Comparison of ENCODE assay signal across 1 cellular context in the genomic region with DNA sequence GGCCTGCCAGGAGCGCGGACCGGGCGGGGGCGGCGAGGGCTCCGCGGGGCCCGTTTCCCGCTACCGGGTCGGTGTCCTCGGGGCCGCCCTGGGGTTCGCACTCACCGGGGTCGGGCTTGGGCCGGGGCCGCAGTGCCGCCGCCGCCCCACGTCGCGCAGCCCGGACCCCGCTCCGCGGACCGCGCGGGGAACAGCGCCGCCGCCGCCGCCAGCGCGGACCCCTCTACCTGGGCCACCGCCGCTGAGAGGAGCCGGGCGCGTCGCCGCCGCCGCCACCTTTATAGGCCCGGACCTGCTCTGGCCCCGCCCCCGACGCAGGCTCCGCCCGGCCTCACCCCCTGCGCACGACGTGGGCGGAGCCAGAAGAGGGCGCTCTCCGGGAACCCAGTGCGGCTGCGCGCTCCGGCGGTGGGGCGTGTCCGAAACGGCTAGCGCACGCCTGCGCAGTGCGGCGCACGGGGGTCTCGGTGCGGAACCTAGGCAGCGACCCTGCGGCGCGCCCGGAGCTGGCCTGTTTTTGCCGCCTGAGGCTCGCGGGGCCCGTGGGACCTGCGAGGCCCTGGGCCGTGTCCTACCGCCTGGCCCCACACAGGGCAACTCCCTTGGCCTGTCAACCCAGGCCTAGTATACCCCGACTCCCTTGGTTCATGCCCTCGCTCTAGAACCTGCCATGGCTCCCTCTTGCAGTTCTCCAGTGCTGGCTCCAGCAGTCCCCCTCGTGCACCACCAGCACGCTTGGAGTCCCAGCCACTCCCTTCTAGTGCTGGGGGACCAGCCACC.
A peak's percentile ranks its signal among the peaks of the same experiment; 100 is the strongest.
TF ChIP-seq lines count a peak whose summit lies in the region.

Gene MKNK2 (minus strand): TSS at position 254 of the 780 bp plus-strand sequence. CDS start 393 bp downstream, outside the sequence.

TF ChIP-seq in HEK293, 187 proteins besides CTCF, POLR2A, EP300 and RAD21 (continued from another document and continues in another):
- TF ChIP-seq ZNF239 (tag by site-specific recombination; IDR thresholded peaks at IDR 0.05) (0 out of 2 replicates have a peak, but pooled peaks have one; percentile 37), ZNF555 (tag by site-specific recombination; conservative IDR thresholded peaks at IDR 0.05) (no peak), ZNF76 (tag by site-specific recombination; IDR thresholded peaks at IDR 0.05; ENCODE audit: borderline replicate concordance, low read depth) (no peak; the same call in 1 of the 2 replicates), KLF7 (tag by site-specific recombination; IDR thresholded peaks at IDR 0.05; ENCODE audit: borderline replicate concordance) (no peak), ZBTB48 (tag by site-specific recombination; IDR thresholded peaks at IDR 0.05) (peak; percentile 44), ZNF324 (tag by site-specific recombination; IDR thresholded peaks at IDR 0.05) (0 out of 2 replicates have a peak, but pooled peaks have one; percentile 68), ZNF266 (tag by site-specific recombination; IDR thresholded peaks at IDR 0.05; ENCODE audit: low read depth) (no peak), ZNF629 (tag by site-specific recombination; IDR thresholded peaks at IDR 0.05) (0 out of 2 replicates have a peak, but pooled peaks have one; percentile 12), BCL11A (tag by site-specific recombination; IDR thresholded peaks at IDR 0.05; ENCODE audit: low read depth) (no peak), ZNF639 (tag by site-specific recombination; IDR thresholded peaks at IDR 0.05) (peak; percentile 66), ZNF677 (tag by site-specific recombination; IDR thresholded peaks at IDR 0.05) (peak; percentile 71), ZNF10 (tag by site-specific recombination; IDR thresholded peaks at IDR 0.05) (no peak), ZNF580 (tag by site-specific recombination; IDR thresholded peaks at IDR 0.05) (peak; percentile 97), ZSCAN18 (tag by site-specific recombination; IDR thresholded peaks at IDR 0.05) (no peak), ZNF621 (tag by site-specific recombination; IDR thresholded peaks at IDR 0.05) (no peak), ZNF707 (tag by site-specific recombination; IDR thresholded peaks at IDR 0.05) (no peak), ZNF366 (tag by site-specific recombination; conservative IDR thresholded peaks at IDR 0.05) (no peak), ZNF623 (tag by site-specific recombination; IDR thresholded peaks at IDR 0.05) (no peak), GLIS1 (tag by site-specific recombination; IDR thresholded peaks at IDR 0.05) (peak; percentile 46; the same call in 1 of the 2 replicates), GFI1B (tag by site-specific recombination; IDR thresholded peaks at IDR 0.05) (no peak), ZNF596 (tag by site-specific recombination; IDR thresholded peaks at IDR 0.05) (peak; percentile 47; the same call in 1 of the 2 replicates), KLF1 (tag by site-specific recombination; IDR thresholded peaks at IDR 0.05) (peak; percentile 29), PRDM1 (tag by site-specific recombination; IDR thresholded peaks at IDR 0.05) (no peak), ZSCAN16 (tag by site-specific recombination; IDR thresholded peaks at IDR 0.05) (no peak), ZNF626 (tag by site-specific recombination; IDR thresholded peaks at IDR 0.05) (no peak), SALL2 (tag by site-specific recombination; IDR thresholded peaks at IDR 0.05; ENCODE audit: borderline replicate concordance) (no peak), KLF9 (tag by site-specific recombination; IDR thresholded peaks at IDR 0.05; ENCODE audit: low read depth) (peak; percentile 84; the same call in 1 of the 2 replicates), ZNF37A (tag by site-specific recombination; IDR thresholded peaks at IDR 0.05) (no peak), MEIS1 (CRISPR knock-in tag; IDR thresholded peaks at IDR 0.05; ENCODE audit: borderline replicate concordance) (no peak), ZNF335 (tag by site-specific recombination; conservative IDR thresholded peaks at IDR 0.05) (peak; percentile 87), SP3 (tag by site-specific recombination; IDR thresholded peaks at IDR 0.05) (peak; percentile 90), HIC1 (tag by site-specific recombination; IDR thresholded peaks at IDR 0.05) (no peak), ZNF48 (tag by site-specific recombination; IDR thresholded peaks at IDR 0.05) (no peak), SCRT1 (tag by site-specific recombination; IDR thresholded peaks at IDR 0.05; ENCODE audit: borderline replicate concordance) (no peak), ZNF785 (tag by site-specific recombination; IDR thresholded peaks at IDR 0.05) (no peak), ZNF138 (tag by site-specific recombination; IDR thresholded peaks at IDR 0.05; ENCODE audit: borderline replicate concordance) (no peak), ZNF132 (tag by site-specific recombination; IDR thresholded peaks at IDR 0.05; ENCODE audit: borderline replicate concordance) (no peak), ZNF423 (tag by site-specific recombination; IDR thresholded peaks at IDR 0.05) (no peak), ZNF140 (tag by site-specific recombination; IDR thresholded peaks at IDR 0.05) (no peak), ZNF843 (tag by site-specific recombination; IDR thresholded peaks at IDR 0.05) (peak; percentile 70; the same call in 1 of the 2 replicates), ZNF654 (tag by site-specific recombination; IDR thresholded peaks at IDR 0.05; ENCODE audit: low read depth) (no peak), WT1 (tag by site-specific recombination; IDR thresholded peaks at IDR 0.05) (no peak), ZNF501 (tag by site-specific recombination; IDR thresholded peaks at IDR 0.05) (peak; percentile 34; the same call in 1 of the 2 replicates)
- TF ChIP-seq, protein P1, sequence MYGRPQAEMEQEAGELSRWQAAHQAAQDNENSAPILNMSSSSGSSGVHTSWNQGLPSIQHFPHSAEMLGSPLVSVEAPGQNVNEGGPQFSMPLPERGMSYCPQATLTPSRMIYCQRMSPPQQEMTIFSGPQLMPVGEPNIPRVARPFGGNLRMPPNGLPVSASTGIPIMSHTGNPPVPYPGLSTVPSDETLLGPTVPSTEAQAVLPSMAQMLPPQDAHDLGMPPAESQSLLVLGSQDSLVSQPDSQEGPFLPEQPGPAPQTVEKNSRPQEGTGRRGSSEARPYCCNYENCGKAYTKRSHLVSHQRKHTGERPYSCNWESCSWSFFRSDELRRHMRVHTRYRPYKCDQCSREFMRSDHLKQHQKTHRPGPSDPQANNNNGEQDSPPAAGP (tag by site-specific recombination; IDR thresholded peaks at IDR 0.05) = no peak; the same call in 1 of the 2 replicates
- TF ChIP-seq, protein P2, sequence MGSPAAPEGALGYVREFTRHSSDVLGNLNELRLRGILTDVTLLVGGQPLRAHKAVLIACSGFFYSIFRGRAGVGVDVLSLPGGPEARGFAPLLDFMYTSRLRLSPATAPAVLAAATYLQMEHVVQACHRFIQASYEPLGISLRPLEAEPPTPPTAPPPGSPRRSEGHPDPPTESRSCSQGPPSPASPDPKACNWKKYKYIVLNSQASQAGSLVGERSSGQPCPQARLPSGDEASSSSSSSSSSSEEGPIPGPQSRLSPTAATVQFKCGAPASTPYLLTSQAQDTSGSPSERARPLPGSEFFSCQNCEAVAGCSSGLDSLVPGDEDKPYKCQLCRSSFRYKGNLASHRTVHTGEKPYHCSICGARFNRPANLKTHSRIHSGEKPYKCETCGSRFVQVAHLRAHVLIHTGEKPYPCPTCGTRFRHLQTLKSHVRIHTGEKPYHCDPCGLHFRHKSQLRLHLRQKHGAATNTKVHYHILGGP (tag by site-specific recombination; IDR thresholded peaks at IDR 0.05) = no peak
- TF ChIP-seq, protein P3, sequence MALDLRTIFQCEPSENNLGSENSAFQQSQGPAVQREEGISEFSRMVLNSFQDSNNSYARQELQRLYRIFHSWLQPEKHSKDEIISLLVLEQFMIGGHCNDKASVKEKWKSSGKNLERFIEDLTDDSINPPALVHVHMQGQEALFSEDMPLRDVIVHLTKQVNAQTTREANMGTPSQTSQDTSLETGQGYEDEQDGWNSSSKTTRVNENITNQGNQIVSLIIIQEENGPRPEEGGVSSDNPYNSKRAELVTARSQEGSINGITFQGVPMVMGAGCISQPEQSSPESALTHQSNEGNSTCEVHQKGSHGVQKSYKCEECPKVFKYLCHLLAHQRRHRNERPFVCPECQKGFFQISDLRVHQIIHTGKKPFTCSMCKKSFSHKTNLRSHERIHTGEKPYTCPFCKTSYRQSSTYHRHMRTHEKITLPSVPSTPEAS (tag by site-specific recombination; IDR thresholded peaks at IDR 0.05) = 0 out of 2 replicates have a peak, but pooled peaks have one; percentile 23
- TF ChIP-seq, protein P4, sequence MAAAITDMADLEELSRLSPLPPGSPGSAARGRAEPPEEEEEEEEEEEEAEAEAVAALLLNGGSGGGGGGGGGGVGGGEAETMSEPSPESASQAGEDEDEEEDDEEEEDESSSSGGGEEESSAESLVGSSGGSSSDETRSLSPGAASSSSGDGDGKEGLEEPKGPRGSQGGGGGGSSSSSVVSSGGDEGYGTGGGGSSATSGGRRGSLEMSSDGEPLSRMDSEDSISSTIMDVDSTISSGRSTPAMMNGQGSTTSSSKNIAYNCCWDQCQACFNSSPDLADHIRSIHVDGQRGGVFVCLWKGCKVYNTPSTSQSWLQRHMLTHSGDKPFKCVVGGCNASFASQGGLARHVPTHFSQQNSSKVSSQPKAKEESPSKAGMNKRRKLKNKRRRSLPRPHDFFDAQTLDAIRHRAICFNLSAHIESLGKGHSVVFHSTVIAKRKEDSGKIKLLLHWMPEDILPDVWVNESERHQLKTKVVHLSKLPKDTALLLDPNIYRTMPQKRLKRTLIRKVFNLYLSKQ (tag by site-specific recombination; IDR thresholded peaks at IDR 0.05; ENCODE audit: borderline replicate concordance) = no peak
- TF ChIP-seq, protein P5, sequence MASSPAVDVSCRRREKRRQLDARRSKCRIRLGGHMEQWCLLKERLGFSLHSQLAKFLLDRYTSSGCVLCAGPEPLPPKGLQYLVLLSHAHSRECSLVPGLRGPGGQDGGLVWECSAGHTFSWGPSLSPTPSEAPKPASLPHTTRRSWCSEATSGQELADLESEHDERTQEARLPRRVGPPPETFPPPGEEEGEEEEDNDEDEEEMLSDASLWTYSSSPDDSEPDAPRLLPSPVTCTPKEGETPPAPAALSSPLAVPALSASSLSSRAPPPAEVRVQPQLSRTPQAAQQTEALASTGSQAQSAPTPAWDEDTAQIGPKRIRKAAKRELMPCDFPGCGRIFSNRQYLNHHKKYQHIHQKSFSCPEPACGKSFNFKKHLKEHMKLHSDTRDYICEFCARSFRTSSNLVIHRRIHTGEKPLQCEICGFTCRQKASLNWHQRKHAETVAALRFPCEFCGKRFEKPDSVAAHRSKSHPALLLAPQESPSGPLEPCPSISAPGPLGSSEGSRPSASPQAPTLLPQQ (tag by site-specific recombination; IDR thresholded peaks at IDR 0.05) = peak; percentile 71; the same call in 1 of the 2 replicates
- TF ChIP-seq, protein P6, sequence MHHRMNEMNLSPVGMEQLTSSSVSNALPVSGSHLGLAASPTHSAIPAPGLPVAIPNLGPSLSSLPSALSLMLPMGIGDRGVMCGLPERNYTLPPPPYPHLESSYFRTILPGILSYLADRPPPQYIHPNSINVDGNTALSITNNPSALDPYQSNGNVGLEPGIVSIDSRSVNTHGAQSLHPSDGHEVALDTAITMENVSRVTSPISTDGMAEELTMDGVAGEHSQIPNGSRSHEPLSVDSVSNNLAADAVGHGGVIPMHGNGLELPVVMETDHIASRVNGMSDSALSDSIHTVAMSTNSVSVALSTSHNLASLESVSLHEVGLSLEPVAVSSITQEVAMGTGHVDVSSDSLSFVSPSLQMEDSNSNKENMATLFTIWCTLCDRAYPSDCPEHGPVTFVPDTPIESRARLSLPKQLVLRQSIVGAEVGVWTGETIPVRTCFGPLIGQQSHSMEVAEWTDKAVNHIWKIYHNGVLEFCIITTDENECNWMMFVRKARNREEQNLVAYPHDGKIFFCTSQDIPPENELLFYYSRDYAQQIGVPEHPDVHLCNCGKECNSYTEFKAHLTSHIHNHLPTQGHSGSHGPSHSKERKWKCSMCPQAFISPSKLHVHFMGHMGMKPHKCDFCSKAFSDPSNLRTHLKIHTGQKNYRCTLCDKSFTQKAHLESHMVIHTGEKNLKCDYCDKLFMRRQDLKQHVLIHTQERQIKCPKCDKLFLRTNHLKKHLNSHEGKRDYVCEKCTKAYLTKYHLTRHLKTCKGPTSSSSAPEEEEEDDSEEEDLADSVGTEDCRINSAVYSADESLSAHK (tag by site-specific recombination; IDR thresholded peaks at IDR 0.05) = no peak; the same call in 1 of the 2 replicates
